Comparison of ENCODE assay signal across 22 cellular contexts in the genomic region with DNA sequence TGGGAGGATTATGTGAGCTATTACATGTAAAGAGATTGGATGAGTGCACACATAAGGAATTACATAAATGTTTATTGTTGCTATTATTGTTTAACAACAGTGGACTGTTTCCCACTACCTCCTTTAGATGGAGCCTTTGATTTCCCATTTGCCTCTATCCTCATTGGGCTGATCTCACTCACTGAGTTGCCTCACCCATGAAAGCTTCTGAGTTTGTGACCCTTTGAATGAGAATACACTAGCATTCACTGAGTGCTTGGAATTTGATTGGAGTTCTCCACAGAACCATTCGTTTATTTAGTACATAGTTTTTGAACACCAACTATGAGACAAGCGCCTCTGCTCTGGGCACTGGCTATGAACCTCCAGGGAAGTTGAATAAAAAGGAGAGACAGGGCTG.
"Had no signal": no experiment of that assay in that cellular context is flagged by ENCODE, and none has a peak within 500 bp of the region (broad histone marks: within the 10 kb centered on the region; RNA-seq: fewer than 3 reads in every experiment).

No MANE protein-coding gene starts in this region.

- H3K9me3 ChIP-seq: neutrophil, right lobe of liver, testis had no signal

- ATAC-seq: activated CD4-positive, alpha-beta T cell treated with anti-CD3 and anti-CD28 coated beads for 36 hours; activated naive CD8-positive, alpha-beta T cell treated with anti-CD3 and anti-CD28 coated beads, Interleukin-2, amount 50 U/mL, for 24 hours; heart right ventricle; right lobe of liver had no signal

- H3K27me3 ChIP-seq: dorsolateral prefrontal cortex, neutrophil, right lobe of liver, testis had no signal

- H3K4me3 ChIP-seq: coronary artery, dorsolateral prefrontal cortex, heart right ventricle, left ventricle myocardium inferior, right lobe of liver, SK-N-MC, testis had no signal

- H3K36me3 ChIP-seq: heart right ventricle, left ventricle myocardium inferior, neutrophil, right lobe of liver had no signal

- H3K27ac ChIP-seq: coronary artery, dorsolateral prefrontal cortex, heart right ventricle, left ventricle myocardium inferior, neutrophil, right lobe of liver, SK-N-MC, testis had no signal

- H3K4me1 ChIP-seq: heart right ventricle, left ventricle myocardium inferior, right lobe of liver, testis had no signal

- DNase-seq: activated CD4-positive, alpha-beta memory T cell treated with anti-CD3 and anti-CD28 coated beads for 36 hours; activated CD4-positive, alpha-beta T cell treated with anti-CD3 and anti-CD28 coated beads for 36 hours; activated CD4-positive, CD25-positive, alpha-beta regulatory T cell; activated CD8-positive, alpha-beta memory T cell treated with anti-CD3 and anti-CD28 coated beads, Interleukin-2, amount 50 U/mL, for 48 hours; activated gamma-delta T cell treated with Interleukin-2 at 50 U/mL for 16 hours; activated naive CD4-positive, alpha-beta T cell treated with anti-CD3 and anti-CD28 coated beads, Interleukin-2, amount 50 U/mL, for 16 hours; activated naive CD8-positive, alpha-beta T cell treated with anti-CD3 and anti-CD28 coated beads, Interleukin-2, amount 50 U/mL, for 24 hours; activated T-cell treated with anti-CD3 and anti-CD28 coated beads, Interleukin-2, amount 50 U/mL, for 24 hours; dorsolateral prefrontal cortex; effector memory CD4-positive, alpha-beta T cell; foreskin fibroblast; heart right ventricle; left ventricle myocardium inferior; naive B cell; nephron progenitor cell; right lobe of liver; stimulated activated CD4-positive, alpha-beta T cell treated with anti-CD3 and anti-CD28 coated beads, Interleukin-2, amount 100 ng/mL, for 48 hours; stimulated activated naive CD4-positive, alpha-beta T cell treated with Interleukin-2 at 50 U/mL for 16 hours; testis had no signal
